13 cellular contexts compared by ENCODE assay signal in the genomic region with DNA sequence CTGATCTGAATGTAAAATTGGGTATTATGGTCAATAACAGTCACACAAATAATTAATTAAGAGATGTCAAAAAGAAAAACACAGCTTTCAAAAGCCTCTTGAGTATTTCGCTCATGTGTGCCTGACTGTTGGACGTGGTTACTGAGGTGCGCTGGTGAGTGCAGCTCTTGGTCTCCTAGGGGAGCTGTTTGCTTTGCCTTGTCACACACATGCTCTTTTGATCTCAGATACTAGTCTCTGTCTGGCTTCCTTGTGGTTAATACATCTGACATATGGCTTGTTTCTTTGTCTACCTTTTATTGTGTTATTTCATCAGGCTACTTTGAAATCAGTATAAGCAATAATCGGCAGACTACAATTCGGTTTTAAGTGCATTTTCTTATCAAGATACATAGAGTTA. TPM values are rescaled to one million over a fixed set of nuclear protein-coding genes. Genes with fewer than 3 reads are reported as not detected.
DNase-seq lines count a peak whose midpoint lies in the region; ATAC-seq and TF ChIP-seq lines count a peak whose summit lies in the region.
"Had no signal": no experiment of that assay in that cellular context is flagged by ENCODE, and none has a peak within 500 bp of the region (broad histone marks: within the 10 kb centered on the region; RNA-seq: fewer than 3 reads in every experiment).

No MANE protein-coding gene starts in this region.

- H3K4me3 Mint-ChIP-seq in neural progenitor cell: no peak overlapping the region
- H3K4me3 Mint-ChIP-seq: activated T-cell treated with anti-CD3 and anti-CD28 coated beads, Interleukin-2, amount 50 U/mL, for 72 hours; natural killer cell treated with Interleukin-12 subunit alpha and Interleukin-12 subunit beta and Interleukin-15 and Interleukin-18, amount 100 ng/mL, for 72 hours; type B pancreatic cell had no signal

- H2AFZ ChIP-seq in neural progenitor cell (replicated peaks): no peak overlapping the region

- no peak overlapping the region for H3K4me2 ChIP-seq in neural progenitor cell

- H3K9ac ChIP-seq in neural progenitor cell: no peak overlapping the region

- H3K36me3 ChIP-seq in WERI-Rb-1 (no peaks in the 10 kb centered on the region), neural progenitor cell (no peaks in the 10 kb centered on the region), tibial artery (no peaks in the 10 kb centered on the region)

- no peaks in the 10 kb centered on the region for H3K4me1 ChIP-seq in neural progenitor cell
- H3K4me1 ChIP-seq in tibial artery: peaks cover 0 to 5% (median 0%) of the 10 kb centered on the region in 4 donors

- H3K9me3 ChIP-seq in WERI-Rb-1 (ENCODE audit: severe bottlenecking) (no peaks in the 10 kb centered on the region), neural progenitor cell (ENCODE audit: low read depth) (no peaks in the 10 kb centered on the region), tibial artery (no peaks in the 10 kb centered on the region)

- no peak for ATAC-seq in GM18517 (IDR thresholded peaks at IDR 0.05; ENCODE audit: unreplicated experiment)
- ATAC-seq: activated T-cell treated with anti-CD3 and anti-CD28 coated beads, Interleukin-2, amount 50 U/mL, for 72 hours; natural killer cell treated with Interleukin-12 subunit alpha and Interleukin-12 subunit beta and Interleukin-15 and Interleukin-18, amount 100 ng/mL, for 72 hours had no signal

- H3K27ac ChIP-seq in WERI-Rb-1 (no peak overlapping the region), neural progenitor cell (no peak overlapping the region), tibial artery (no peak overlapping the region)

- H3K27me3 Mint-ChIP-seq in neural progenitor cell (ENCODE audit: insufficient read depth, low read depth): peaks cover 2% of the 10 kb centered on the region

- no peaks in the 10 kb centered on the region for H3K36me3 Mint-ChIP-seq in neural progenitor cell
- H3K36me3 Mint-ChIP-seq: natural killer cell treated with Interleukin-12 subunit alpha and Interleukin-12 subunit beta and Interleukin-15 and Interleukin-18, amount 100 ng/mL, for 72 hours; type B pancreatic cell had no signal

- no peaks in the 10 kb centered on the region for H3K4me1 Mint-ChIP-seq in neural progenitor cell

- TF ChIP-seq CTCF in WERI-Rb-1 (IDR thresholded peaks at IDR 0.05; ENCODE audit: low read depth, low read length) (peak; percentile 52), neural progenitor cell (IDR thresholded peaks at IDR 0.05) (peak; percentile 28), tibial artery (IDR thresholded peaks at IDR 0.05) (no peak)

- DNase-seq in NCI-H82 (lab: John Stamatoyannopoulos, UW) (peak; percentile 19), NCI-H82 treated with DMSO at 0.1 percent for 48 hours (lab: John Stamatoyannopoulos, UW; ENCODE audit: unreplicated experiment) (no peak), NCI-H1694 treated with DMSO at 0.1 percent for 48 hours (lab: John Stamatoyannopoulos, UW) (peak; percentile 41), WERI-Rb-1 (peak; percentile 30), neural progenitor cell (ENCODE audit: low spot score) (peak; percentile 29), tibial artery (no peak), dedifferentiated amniotic fluid mesenchymal stem cell (ENCODE audit: extremely low spot score) (no peak)
- DNase-seq: activated T-cell treated with anti-CD3 and anti-CD28 coated beads, Interleukin-2, amount 50 U/mL, for 72 hours; hypothalamus had no signal

- H3K9me3 Mint-ChIP-seq in neural progenitor cell: no peaks in the 10 kb centered on the region
- H3K9me3 Mint-ChIP-seq: activated T-cell treated with anti-CD3 and anti-CD28 coated beads, Interleukin-2, amount 50 U/mL, for 72 hours; natural killer cell treated with Interleukin-12 subunit alpha and Interleukin-12 subunit beta and Interleukin-15 and Interleukin-18, amount 100 ng/mL, for 72 hours; type B pancreatic cell had no signal

- intact Hi-C loops in tibial artery (cut with DNase I; ENCODE audit: low total_unique reads): no loop called here

- no peaks in the 10 kb centered on the region for H4K20me1 ChIP-seq in neural progenitor cell (ENCODE audit: low read depth)

- no peak overlapping the region for H3K27ac Mint-ChIP-seq in neural progenitor cell
- H3K27ac Mint-ChIP-seq: activated T-cell treated with anti-CD3 and anti-CD28 coated beads, Interleukin-2, amount 50 U/mL, for 72 hours; natural killer cell treated with Interleukin-12 subunit alpha and Interleukin-12 subunit beta and Interleukin-15 and Interleukin-18, amount 100 ng/mL, for 72 hours; type B pancreatic cell had no signal

- H3K27me3 ChIP-seq in WERI-Rb-1 (ENCODE audit: insufficient read depth, low read depth, severe bottlenecking) (no peaks in the 10 kb centered on the region), neural progenitor cell (no peaks in the 10 kb centered on the region), tibial artery (no peaks in the 10 kb centered on the region)

- H3K79me2 ChIP-seq in neural progenitor cell (ENCODE audit: low read depth): no peaks in the 10 kb centered on the region

- no peaks in the 10 kb centered on the region for H3F3A ChIP-seq in neural progenitor cell (ENCODE audit: low read depth)

- no peak overlapping the region for H3K4me3 ChIP-seq in WERI-Rb-1 (ENCODE audit: low read depth, low read length)
- H3K4me3 ChIP-seq in neural progenitor cell: no peak overlapping the region
- no peak overlapping the region for H3K4me3 ChIP-seq in tibial artery

RNA-seq across cellular contexts. Expression of gene PCSK1, which starts 51.5 kb away (rescaled TPM):
- 2.3 and 3.9 TPM in 2 replicates for total RNA-seq in neural progenitor cell (ENCODE audit: low replicate concordance)
- total RNA-seq: activated T-cell treated with anti-CD3 and anti-CD28 coated beads, Interleukin-2, amount 50 U/mL, for 72 hours; natural killer cell treated with Interleukin-12 subunit alpha and Interleukin-12 subunit beta and Interleukin-15 and Interleukin-18, amount 100 ng/mL, for 72 hours; T-helper 2 cell treated with Interferon-gamma antibody and Interleukin-4, amounts not matched to agents 100 ng/mL and 5 ng/mL, for 36 hours had no signal

Comparison
In these comparisons a context has a peak if more than half of its experiments do, and no peak if none do; other contexts are left out.
1. DNase-seq: peak in NCI-H82 (single experiment), NCI-H1694 treated with DMSO at 0.1 percent for 48 hours (single experiment), WERI-Rb-1 (single experiment) and neural progenitor cell (single experiment); none in NCI-H82 treated with DMSO at 0.1 percent for 48 hours (single experiment), tibial artery (0 of 2) and dedifferentiated amniotic fluid mesenchymal stem cell (single experiment).
2. CTCF ChIP-seq: peak in WERI-Rb-1 (single experiment) and neural progenitor cell (single experiment); none in tibial artery (0 of 2).